Comparison of ENCODE assay signal across 1 cellular context in the genomic region with DNA sequence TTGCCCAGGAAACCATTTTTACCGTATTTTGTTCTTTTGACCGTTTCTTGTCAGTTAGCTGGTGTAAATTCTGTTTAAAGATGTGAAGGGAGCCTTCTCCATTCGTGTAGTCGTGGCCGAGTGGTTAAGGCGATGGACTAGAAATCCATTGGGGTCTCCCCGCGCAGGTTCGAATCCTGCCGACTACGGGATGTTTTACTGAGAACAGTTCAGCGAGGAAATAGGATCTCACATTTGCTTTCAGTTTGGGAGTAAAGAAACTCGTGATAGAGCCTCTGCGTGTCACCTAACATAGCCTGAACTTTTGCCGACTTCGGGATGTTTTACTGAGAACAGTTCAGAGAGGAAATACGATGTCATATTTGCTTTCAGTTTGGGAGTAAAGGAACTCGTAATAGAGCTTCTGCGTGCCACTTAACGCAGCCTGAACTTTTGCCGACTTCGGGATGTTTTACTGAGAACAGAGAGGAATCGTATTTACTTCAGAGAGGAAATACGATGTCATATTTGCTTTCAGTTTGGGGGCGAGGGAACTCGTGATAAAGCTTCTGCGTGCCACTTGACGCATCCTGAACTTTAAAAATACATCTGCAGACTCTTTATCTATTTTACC.
A peak's percentile ranks its signal among the peaks of the same experiment; 100 is the strongest.
TF ChIP-seq lines count a peak whose summit lies in the region.

No MANE protein-coding gene starts in this region.

TF ChIP-seq in HepG2, 621 proteins besides CTCF, POLR2A, EP300 and RAD21 (continued from another document and continues in another):
- TF ChIP-seq, protein P1, sequence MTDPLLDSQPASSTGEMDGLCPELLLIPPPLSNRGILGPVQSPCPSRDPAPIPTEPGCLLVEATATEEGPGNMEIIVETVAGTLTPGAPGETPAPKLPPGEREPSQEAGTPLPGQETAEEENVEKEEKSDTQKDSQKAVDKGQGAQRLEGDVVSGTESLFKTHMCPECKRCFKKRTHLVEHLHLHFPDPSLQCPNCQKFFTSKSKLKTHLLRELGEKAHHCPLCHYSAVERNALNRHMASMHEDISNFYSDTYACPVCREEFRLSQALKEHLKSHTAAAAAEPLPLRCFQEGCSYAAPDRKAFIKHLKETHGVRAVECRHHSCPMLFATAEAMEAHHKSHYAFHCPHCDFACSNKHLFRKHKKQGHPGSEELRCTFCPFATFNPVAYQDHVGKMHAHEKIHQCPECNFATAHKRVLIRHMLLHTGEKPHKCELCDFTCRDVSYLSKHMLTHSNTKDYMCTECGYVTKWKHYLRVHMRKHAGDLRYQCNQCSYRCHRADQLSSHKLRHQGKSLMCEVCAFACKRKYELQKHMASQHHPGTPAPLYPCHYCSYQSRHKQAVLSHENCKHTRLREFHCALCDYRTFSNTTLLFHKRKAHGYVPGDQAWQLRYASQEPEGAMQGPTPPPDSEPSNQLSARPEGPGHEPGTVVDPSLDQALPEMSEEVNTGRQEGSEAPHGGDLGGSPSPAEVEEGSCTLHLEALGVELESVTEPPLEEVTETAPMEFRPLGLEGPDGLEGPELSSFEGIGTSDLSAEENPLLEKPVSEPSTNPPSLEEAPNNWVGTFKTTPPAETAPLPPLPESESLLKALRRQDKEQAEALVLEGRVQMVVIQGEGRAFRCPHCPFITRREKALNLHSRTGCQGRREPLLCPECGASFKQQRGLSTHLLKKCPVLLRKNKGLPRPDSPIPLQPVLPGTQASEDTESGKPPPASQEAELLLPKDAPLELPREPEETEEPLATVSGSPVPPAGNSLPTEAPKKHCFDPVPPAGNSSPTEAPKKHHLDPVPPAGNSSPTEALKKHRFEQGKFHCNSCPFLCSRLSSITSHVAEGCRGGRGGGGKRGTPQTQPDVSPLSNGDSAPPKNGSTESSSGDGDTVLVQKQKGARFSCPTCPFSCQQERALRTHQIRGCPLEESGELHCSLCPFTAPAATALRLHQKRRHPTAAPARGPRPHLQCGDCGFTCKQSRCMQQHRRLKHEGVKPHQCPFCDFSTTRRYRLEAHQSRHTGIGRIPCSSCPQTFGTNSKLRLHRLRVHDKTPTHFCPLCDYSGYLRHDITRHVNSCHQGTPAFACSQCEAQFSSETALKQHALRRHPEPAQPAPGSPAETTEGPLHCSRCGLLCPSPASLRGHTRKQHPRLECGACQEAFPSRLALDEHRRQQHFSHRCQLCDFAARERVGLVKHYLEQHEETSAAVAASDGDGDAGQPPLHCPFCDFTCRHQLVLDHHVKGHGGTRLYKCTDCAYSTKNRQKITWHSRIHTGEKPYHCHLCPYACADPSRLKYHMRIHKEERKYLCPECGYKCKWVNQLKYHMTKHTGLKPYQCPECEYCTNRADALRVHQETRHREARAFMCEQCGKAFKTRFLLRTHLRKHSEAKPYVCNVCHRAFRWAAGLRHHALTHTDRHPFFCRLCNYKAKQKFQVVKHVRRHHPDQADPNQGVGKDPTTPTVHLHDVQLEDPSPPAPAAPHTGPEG (CRISPR knock-in tag; IDR thresholded peaks at IDR 0.05): peak; percentile 55; the same call in 1 of the 2 replicates
- peak; percentile 44; the same call in 1 of the 2 replicates for TF ChIP-seq BRCA1 (CRISPR knock-in tag; IDR thresholded peaks at IDR 0.05)
- peak; percentile 35; the same call in 1 of the 2 replicates for TF ChIP-seq FOSL2 (CRISPR knock-in tag; IDR thresholded peaks at IDR 0.05)
- TF ChIP-seq ELF3 (CRISPR knock-in tag; IDR thresholded peaks at IDR 0.05): peak; percentile 90
- no peak for TF ChIP-seq SETDB1 (CRISPR knock-in tag; IDR thresholded peaks at IDR 0.05; ENCODE audit: borderline replicate concordance)
- peak; percentile 73 for TF ChIP-seq ZNF350 (CRISPR knock-in tag; IDR thresholded peaks at IDR 0.05; ENCODE audit: borderline replicate concordance, low read depth)
- TF ChIP-seq ZNF121 (CRISPR knock-in tag; IDR thresholded peaks at IDR 0.05): peak; percentile 6; the same call in 1 of the 2 replicates
- TF ChIP-seq POGZ (CRISPR knock-in tag; IDR thresholded peaks at IDR 0.05): peak; percentile 53
- TF ChIP-seq ZMYM3 (CRISPR knock-in tag; IDR thresholded peaks at IDR 0.05): peak; percentile 14; the same call in 1 of the 2 replicates
- TF ChIP-seq, protein P2, sequence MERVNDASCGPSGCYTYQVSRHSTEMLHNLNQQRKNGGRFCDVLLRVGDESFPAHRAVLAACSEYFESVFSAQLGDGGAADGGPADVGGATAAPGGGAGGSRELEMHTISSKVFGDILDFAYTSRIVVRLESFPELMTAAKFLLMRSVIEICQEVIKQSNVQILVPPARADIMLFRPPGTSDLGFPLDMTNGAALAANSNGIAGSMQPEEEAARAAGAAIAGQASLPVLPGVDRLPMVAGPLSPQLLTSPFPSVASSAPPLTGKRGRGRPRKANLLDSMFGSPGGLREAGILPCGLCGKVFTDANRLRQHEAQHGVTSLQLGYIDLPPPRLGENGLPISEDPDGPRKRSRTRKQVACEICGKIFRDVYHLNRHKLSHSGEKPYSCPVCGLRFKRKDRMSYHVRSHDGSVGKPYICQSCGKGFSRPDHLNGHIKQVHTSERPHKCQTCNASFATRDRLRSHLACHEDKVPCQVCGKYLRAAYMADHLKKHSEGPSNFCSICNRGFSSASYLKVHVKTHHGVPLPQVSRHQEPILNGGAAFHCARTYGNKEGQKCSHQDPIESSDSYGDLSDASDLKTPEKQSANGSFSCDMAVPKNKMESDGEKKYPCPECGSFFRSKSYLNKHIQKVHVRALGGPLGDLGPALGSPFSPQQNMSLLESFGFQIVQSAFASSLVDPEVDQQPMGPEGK (CRISPR knock-in tag; IDR thresholded peaks at IDR 0.05): peak; percentile 44; the same call in 1 of the 2 replicates
- TF ChIP-seq, protein P3, sequence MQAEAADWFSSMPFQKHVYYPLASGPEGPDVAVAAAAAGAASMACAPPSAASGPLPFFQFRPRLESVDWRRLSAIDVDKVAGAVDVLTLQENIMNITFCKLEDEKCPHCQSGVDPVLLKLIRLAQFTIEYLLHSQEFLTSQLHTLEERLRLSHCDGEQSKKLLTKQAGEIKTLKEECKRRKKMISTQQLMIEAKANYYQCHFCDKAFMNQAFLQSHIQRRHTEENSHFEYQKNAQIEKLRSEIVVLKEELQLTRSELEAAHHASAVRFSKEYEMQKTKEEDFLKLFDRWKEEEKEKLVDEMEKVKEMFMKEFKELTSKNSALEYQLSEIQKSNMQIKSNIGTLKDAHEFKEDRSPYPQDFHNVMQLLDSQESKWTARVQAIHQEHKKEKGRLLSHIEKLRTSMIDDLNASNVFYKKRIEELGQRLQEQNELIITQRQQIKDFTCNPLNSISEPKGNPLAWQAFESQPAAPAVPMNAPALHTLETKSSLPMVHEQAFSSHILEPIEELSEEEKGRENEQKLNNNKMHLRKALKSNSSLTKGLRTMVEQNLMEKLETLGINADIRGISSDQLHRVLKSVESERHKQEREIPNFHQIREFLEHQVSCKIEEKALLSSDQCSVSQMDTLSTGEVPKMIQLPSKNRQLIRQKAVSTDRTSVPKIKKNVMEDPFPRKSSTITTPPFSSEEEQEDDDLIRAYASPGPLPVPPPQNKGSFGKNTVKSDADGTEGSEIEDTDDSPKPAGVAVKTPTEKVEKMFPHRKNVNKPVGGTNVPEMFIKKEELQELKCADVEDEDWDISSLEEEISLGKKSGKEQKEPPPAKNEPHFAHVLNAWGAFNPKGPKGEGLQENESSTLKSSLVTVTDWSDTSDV (CRISPR knock-in tag; IDR thresholded peaks at IDR 0.05): no peak
- TF ChIP-seq STAG1 (CRISPR knock-in tag; IDR thresholded peaks at IDR 0.05): 0 out of 2 replicates have a peak, but pooled peaks have one; percentile 4
- peak; percentile 90 for TF ChIP-seq ZNF331 (CRISPR knock-in tag; IDR thresholded peaks at IDR 0.05)
- TF ChIP-seq, protein P4, sequence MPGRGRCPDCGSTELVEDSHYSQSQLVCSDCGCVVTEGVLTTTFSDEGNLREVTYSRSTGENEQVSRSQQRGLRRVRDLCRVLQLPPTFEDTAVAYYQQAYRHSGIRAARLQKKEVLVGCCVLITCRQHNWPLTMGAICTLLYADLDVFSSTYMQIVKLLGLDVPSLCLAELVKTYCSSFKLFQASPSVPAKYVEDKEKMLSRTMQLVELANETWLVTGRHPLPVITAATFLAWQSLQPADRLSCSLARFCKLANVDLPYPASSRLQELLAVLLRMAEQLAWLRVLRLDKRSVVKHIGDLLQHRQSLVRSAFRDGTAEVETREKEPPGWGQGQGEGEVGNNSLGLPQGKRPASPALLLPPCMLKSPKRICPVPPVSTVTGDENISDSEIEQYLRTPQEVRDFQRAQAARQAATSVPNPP (CRISPR knock-in tag; IDR thresholded peaks at IDR 0.05): peak; percentile 15; the same call in 1 of the 2 replicates
- TF ChIP-seq HNRNPUL1 (IDR thresholded peaks at IDR 0.05; ENCODE audit: low read depth, low read length): no peak
- TF ChIP-seq, protein P5, sequence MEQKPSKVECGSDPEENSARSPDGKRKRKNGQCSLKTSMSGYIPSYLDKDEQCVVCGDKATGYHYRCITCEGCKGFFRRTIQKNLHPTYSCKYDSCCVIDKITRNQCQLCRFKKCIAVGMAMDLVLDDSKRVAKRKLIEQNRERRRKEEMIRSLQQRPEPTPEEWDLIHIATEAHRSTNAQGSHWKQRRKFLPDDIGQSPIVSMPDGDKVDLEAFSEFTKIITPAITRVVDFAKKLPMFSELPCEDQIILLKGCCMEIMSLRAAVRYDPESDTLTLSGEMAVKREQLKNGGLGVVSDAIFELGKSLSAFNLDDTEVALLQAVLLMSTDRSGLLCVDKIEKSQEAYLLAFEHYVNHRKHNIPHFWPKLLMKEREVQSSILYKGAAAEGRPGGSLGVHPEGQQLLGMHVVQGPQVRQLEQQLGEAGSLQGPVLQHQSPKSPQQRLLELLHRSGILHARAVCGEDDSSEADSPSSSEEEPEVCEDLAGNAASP (CRISPR knock-in tag; IDR thresholded peaks at IDR 0.05; ENCODE audit: borderline replicate concordance): 0 out of 2 replicates have a peak, but pooled peaks have one; percentile 30
- peak; percentile 36; the same call in 1 of the 2 replicates for TF ChIP-seq POLR2G (IDR thresholded peaks at IDR 0.05; ENCODE audit: low read depth, low read length)
- TF ChIP-seq, protein P6, sequence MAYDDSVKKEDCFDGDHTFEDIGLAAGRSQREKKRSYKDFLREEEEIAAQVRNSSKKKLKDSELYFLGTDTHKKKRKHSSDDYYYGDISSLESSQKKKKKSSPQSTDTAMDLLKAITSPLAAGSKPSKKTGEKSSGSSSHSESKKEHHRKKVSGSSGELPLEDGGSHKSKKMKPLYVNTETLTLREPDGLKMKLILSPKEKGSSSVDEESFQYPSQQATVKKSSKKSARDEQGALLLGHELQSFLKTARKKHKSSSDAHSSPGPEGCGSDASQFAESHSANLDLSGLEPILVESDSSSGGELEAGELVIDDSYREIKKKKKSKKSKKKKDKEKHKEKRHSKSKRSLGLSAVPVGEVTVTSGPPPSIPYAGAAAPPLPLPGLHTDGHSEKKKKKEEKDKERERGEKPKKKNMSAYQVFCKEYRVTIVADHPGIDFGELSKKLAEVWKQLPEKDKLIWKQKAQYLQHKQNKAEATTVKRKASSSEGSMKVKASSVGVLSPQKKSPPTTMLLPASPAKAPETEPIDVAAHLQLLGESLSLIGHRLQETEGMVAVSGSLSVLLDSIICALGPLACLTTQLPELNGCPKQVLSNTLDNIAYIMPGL (CRISPR knock-in tag; IDR thresholded peaks at IDR 0.05; ENCODE audit: borderline replicate concordance in 1 of 2, low read depth in 1 of 2): peak; percentile 98 to 100
- TF ChIP-seq MBD4 (IDR thresholded peaks at IDR 0.05; ENCODE audit: borderline replicate concordance, low read length): peak; percentile 58; the same call in 1 of the 2 replicates
- peak; percentile 60; the same call in 1 of the 2 replicates for TF ChIP-seq KLF9 (CRISPR knock-in tag; IDR thresholded peaks at IDR 0.05; ENCODE audit: low read depth)
- TF ChIP-seq RCOR2 (CRISPR knock-in tag; IDR thresholded peaks at IDR 0.05): 0 out of 2 replicates have a peak, but pooled peaks have one; percentile 44
- peak; percentile 42; the same call in 1 of the 2 replicates for TF ChIP-seq ZBTB21 (CRISPR knock-in tag; IDR thresholded peaks at IDR 0.05)
- TF ChIP-seq CEBPG (CRISPR knock-in tag; IDR thresholded peaks at IDR 0.05): peak; percentile 42
- TF ChIP-seq, protein P7, sequence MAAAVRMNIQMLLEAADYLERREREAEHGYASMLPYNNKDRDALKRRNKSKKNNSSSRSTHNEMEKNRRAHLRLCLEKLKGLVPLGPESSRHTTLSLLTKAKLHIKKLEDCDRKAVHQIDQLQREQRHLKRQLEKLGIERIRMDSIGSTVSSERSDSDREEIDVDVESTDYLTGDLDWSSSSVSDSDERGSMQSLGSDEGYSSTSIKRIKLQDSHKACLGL (CRISPR knock-in tag; IDR thresholded peaks at IDR 0.05): no peak
- TF ChIP-seq PAX8 (CRISPR knock-in tag; IDR thresholded peaks at IDR 0.05; ENCODE audit: borderline replicate concordance): no peak
- TF ChIP-seq XBP1 (CRISPR knock-in tag; IDR thresholded peaks at IDR 0.05): 0 out of 2 replicates have a peak, but pooled peaks have one; percentile 23
- TF ChIP-seq, protein P8, sequence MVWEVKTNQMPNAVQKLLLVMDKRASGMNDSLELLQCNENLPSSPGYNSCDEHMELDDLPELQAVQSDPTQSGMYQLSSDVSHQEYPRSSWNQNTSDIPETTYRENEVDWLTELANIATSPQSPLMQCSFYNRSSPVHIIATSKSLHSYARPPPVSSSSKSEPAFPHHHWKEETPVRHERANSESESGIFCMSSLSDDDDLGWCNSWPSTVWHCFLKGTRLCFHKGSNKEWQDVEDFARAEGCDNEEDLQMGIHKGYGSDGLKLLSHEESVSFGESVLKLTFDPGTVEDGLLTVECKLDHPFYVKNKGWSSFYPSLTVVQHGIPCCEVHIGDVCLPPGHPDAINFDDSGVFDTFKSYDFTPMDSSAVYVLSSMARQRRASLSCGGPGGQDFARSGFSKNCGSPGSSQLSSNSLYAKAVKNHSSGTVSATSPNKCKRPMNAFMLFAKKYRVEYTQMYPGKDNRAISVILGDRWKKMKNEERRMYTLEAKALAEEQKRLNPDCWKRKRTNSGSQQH (CRISPR knock-in tag; IDR thresholded peaks at IDR 0.05; ENCODE audit: low read depth): 0 out of 2 replicates have a peak, but pooled peaks have one; percentile 28
- TF ChIP-seq, protein P9, sequence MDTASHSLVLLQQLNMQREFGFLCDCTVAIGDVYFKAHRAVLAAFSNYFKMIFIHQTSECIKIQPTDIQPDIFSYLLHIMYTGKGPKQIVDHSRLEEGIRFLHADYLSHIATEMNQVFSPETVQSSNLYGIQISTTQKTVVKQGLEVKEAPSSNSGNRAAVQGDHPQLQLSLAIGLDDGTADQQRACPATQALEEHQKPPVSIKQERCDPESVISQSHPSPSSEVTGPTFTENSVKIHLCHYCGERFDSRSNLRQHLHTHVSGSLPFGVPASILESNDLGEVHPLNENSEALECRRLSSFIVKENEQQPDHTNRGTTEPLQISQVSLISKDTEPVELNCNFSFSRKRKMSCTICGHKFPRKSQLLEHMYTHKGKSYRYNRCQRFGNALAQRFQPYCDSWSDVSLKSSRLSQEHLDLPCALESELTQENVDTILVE (CRISPR knock-in tag; IDR thresholded peaks at IDR 0.05): peak; percentile 39; the same call in 1 of the 2 replicates
- no peak for TF ChIP-seq SP1 (IDR thresholded peaks at IDR 0.05)
- no peak for TF ChIP-seq SP1 (CRISPR knock-in tag; IDR thresholded peaks at IDR 0.05)
- TF ChIP-seq, protein P10, sequence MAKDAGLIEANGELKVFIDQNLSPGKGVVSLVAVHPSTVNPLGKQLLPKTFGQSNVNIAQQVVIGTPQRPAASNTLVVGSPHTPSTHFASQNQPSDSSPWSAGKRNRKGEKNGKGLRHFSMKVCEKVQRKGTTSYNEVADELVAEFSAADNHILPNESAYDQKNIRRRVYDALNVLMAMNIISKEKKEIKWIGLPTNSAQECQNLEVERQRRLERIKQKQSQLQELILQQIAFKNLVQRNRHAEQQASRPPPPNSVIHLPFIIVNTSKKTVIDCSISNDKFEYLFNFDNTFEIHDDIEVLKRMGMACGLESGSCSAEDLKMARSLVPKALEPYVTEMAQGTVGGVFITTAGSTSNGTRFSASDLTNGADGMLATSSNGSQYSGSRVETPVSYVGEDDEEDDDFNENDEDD (CRISPR knock-in tag; IDR thresholded peaks at IDR 0.05; ENCODE audit: borderline replicate concordance): peak; percentile 56; the same call in 1 of the 2 replicates
- TF ChIP-seq ZNF724P (CRISPR knock-in tag; IDR thresholded peaks at IDR 0.05; ENCODE audit: borderline replicate concordance): peak; percentile 47; the same call in 1 of the 2 replicates
